In genomic region chr1:229514578-229515275, GRCh38 we compare ENCODE assay signal across 8 cellular contexts. TPM values are rescaled to one million over a fixed set of nuclear protein-coding genes. Genes with fewer than 3 reads are reported as not detected.
DNase-seq lines count a peak whose midpoint lies in the region; ATAC-seq, FAIRE-seq and TF ChIP-seq lines count a peak whose summit lies in the region.

No MANE protein-coding gene starts in this region.

- ATAC-seq in K562 (peak; percentile 98), HG02938 (IDR thresholded peaks at IDR 0.05; ENCODE audit: unreplicated experiment) (no peak)

- H3K27ac ChIP-seq in GM23248: no peak overlapping the region
- H3K27ac ChIP-seq in K562 (ENCODE audit: extremely low read depth, low read depth, low read length): no peak overlapping the region
- H3K27ac ChIP-seq in smooth muscle cell (ENCODE audit: low read depth): no peak overlapping the region

- CTCF ChIA-PET in K562 (lab: Yijun Ruan, JAX; ENCODE audit: low intra/inter-chr PET ratio): interaction anchor here (0.7 to 4.0 kb wide), 6 partner anchors 15 to 851 kb away, joined by 3 to 43 read pairs (median 4); no protein-coding TSS in a partner anchor

- H3K9me2 ChIP-seq in GM23248 (ENCODE audit: insufficient read depth): no peaks in the 10 kb centered on the region

- H3K4me1 ChIP-seq in GM23248 (ENCODE audit: insufficient read depth): no peaks in the 10 kb centered on the region; the same call in 1 of the 2 replicates
- H3K4me1 ChIP-seq in K562 (replicated peaks in 1 of 2; ENCODE audit: control insufficient read depth in 2 of 2, insufficient read depth in 2 of 2, low read length in 2 of 2): peaks cover 0 to 6% of the 10 kb centered on the region in 2 experiments; a peak in 2 of 5 replicates
- H3K4me1 ChIP-seq in smooth muscle cell (ENCODE audit: low read depth): no peaks in the 10 kb centered on the region

- TF ChIP-seq CTCF in K562 (IDR thresholded peaks at IDR 0.05 in 2 of 3, conservative IDR thresholded peaks at IDR 0.05 in 1 of 3; ENCODE audit: insufficient read depth in 2 of 3, low read depth in 1 of 3, low read length in 3 of 3) (peak; percentile 81 to 94 (median 91)), smooth muscle cell (IDR thresholded peaks at IDR 0.05; ENCODE audit: borderline replicate concordance, insufficient read depth, poor library complexity, severe bottlenecking) (peak; percentile 73)

- intact Hi-C loops in K562 (cut with micrococcal nuclease): loop anchor here (1.0 kb wide), 1 partner anchor 256 kb away; no protein-coding TSS in a partner anchor

- H3K27ac Mint-ChIP-seq in T-helper 2 cell treated with Interferon-gamma antibody and Interleukin-4, amounts not matched to agents 5 μg/mL and 100 μg/mL, for 36 hours: no peak overlapping the region

- H3K79me2 ChIP-seq in GM23248 (ENCODE audit: insufficient read depth) (no peaks in the 10 kb centered on the region), K562 (ENCODE audit: control insufficient read depth, insufficient read depth, low read length) (no peaks in the 10 kb centered on the region), smooth muscle cell (ENCODE audit: low read depth) (no peaks in the 10 kb centered on the region)

- H3K27me3 ChIP-seq in GM23248 (replicated peaks; ENCODE audit: insufficient read depth): no peaks in the 10 kb centered on the region
- no peaks in the 10 kb centered on the region for H3K27me3 ChIP-seq in K562 (ENCODE audit: control insufficient read depth in 2 of 2, insufficient read depth in 2 of 2, low read length in 2 of 2)
- no peaks in the 10 kb centered on the region for H3K27me3 ChIP-seq in smooth muscle cell (ENCODE audit: low read depth)

- TF ChIP-seq EP300 in K562 (IDR thresholded peaks at IDR 0.05; ENCODE audit: low read length): 0 out of 2 replicates have a peak, but pooled peaks have one; percentile 11

- in situ Hi-C loops in GM23248 (cut with MboI) (no loop called here), K562 (cut with MboI) (no loop called here)

- POLR2A ChIA-PET in K562 (lab: Yijun Ruan, JAX): interaction anchor here (0.6 to 1.1 kb wide), 2 partner anchors 20 to 106 kb away, joined by 3 read pairs; no protein-coding TSS in a partner anchor

- 0 out of 2 replicates have a peak overlapping the region, but pooled peaks have one; percentile 41 for H2AFZ ChIP-seq in GM23248
- H2AFZ ChIP-seq in K562 (ENCODE audit: low read depth, low read length): no peak overlapping the region; the same call in 1 of the 2 replicates
- H2AFZ ChIP-seq in smooth muscle cell (ENCODE audit: low read depth): no peak overlapping the region

- BruUV-seq in K562 (replicated peaks; lab: Mats Ljungman, UMichigan): TSS peak; percentile 12

- no peaks in the 10 kb centered on the region for H3K9me1 ChIP-seq in K562 (ENCODE audit: control insufficient read depth, insufficient read depth, low read length)

- no peak overlapping the region for H3K4me3 Mint-ChIP-seq in T-helper 2 cell treated with Interferon-gamma antibody and Interleukin-4, amounts not matched to agents 5 μg/mL and 100 μg/mL, for 36 hours

- no peaks in the 10 kb centered on the region for H3K9me3 Mint-ChIP-seq in T-helper 2 cell treated with Interferon-gamma antibody and Interleukin-4, amounts not matched to agents 5 μg/mL and 100 μg/mL, for 36 hours

- 37 to 39% methylated on average over 8 of the region's 8 CpGs for WGBS in GM23248 (ENCODE audit: low coverage in 1 of 2, low lambda C conversion rate in 2 of 2, missing lambda C conversion rate in 2 of 2), 2 experiments
- WGBS in K562 (ENCODE audit: insufficient coverage, low coverage, missing lambda C conversion rate): 49% methylated on average over 8 of the region's 8 CpGs
- WGBS in smooth muscle cell (ENCODE audit: low lambda C conversion rate): 49% methylated on average over 8 of the region's 8 CpGs

- DNase-seq in DMS 273 treated with DMSO at 0.1 percent for 48 hours (lab: John Stamatoyannopoulos, UW): peak; percentile 38
- peak; percentile 90 for DNase-seq in GM23248
- peak; percentile 56 for DNase-seq in NCI-H1694 (lab: John Stamatoyannopoulos, UW)
- peak; percentile 36 for DNase-seq in T-helper 2 cell treated with Interferon-gamma antibody and Interleukin-4, amounts not matched to agents 5 μg/mL and 100 μg/mL, for 36 hours (ENCODE audit: low spot score)
- DNase-seq in K562 (ENCODE audit: extremely low read depth in 1 of 4, low spot score in 3 of 4): peak; percentile 57 to 85 (median 70)
- peak; percentile 15 for DNase-seq in iPS DF 19.7 (ENCODE audit: low read depth, low spot score)
- no peak for DNase-seq in smooth muscle cell (lab: John Stamatoyannopoulos, UW; ENCODE audit: unreplicated experiment)

- TF ChIP-seq POLR2A in K562 (conservative IDR thresholded peaks at IDR 0.05): no peak

- peak; percentile 77 to 86 for TF ChIP-seq RAD21 in K562 (CRISPR knock-in tag; conservative IDR thresholded peaks at IDR 0.05 in 1 of 2, IDR thresholded peaks at IDR 0.05 in 1 of 2)

- peaks cover 5% of the 10 kb centered on the region for H3K4me1 Mint-ChIP-seq in T-helper 2 cell treated with Interferon-gamma antibody and Interleukin-4, amounts not matched to agents 5 μg/mL and 100 μg/mL, for 36 hours (ENCODE audit: low read depth)

- H3K4me2 ChIP-seq in GM23248 (ENCODE audit: unreplicated experiment) (no peak overlapping the region), K562 (ENCODE audit: insufficient read depth, low read length) (no peak overlapping the region; the same call in 1 of the 2 replicates), smooth muscle cell (no peak overlapping the region)

- H3F3A ChIP-seq in GM23248 (ENCODE audit: insufficient read depth) (peaks cover 6% of the 10 kb centered on the region; the same call in 1 of the 2 replicates), smooth muscle cell (ENCODE audit: low read depth) (peaks cover 2% of the 10 kb centered on the region)

- H3K36me3 ChIP-seq in GM23248 (ENCODE audit: low read depth) (peaks cover 8% of the 10 kb centered on the region; the same call in 1 of the 2 replicates), K562 (ENCODE audit: control insufficient read depth, insufficient read depth, low read length) (peaks cover 20% of the 10 kb centered on the region), smooth muscle cell (ENCODE audit: low read depth) (no peaks in the 10 kb centered on the region)

- FAIRE-seq in K562 (lab: Jason Lieb, UNC): peak; percentile 94

- H3K9me3 ChIP-seq in GM23248 (ENCODE audit: low read depth): no peaks in the 10 kb centered on the region
- H3K9me3 ChIP-seq in K562 (replicated peaks; ENCODE audit: control insufficient read depth, insufficient read depth, low read depth, low read length): no peaks in the 10 kb centered on the region
- no peaks in the 10 kb centered on the region for H3K9me3 ChIP-seq in smooth muscle cell (replicated peaks; ENCODE audit: low read depth)

- H3K36me3 Mint-ChIP-seq in T-helper 2 cell treated with Interferon-gamma antibody and Interleukin-4, amounts not matched to agents 5 μg/mL and 100 μg/mL, for 36 hours (ENCODE audit: low read depth): peaks cover 12% of the 10 kb centered on the region

- H4K20me1 ChIP-seq in GM23248 (ENCODE audit: insufficient read depth) (no peaks in the 10 kb centered on the region), K562 (replicated peaks; ENCODE audit: control insufficient read depth, insufficient read depth, low read length) (no peaks in the 10 kb centered on the region), smooth muscle cell (ENCODE audit: low read depth) (no peaks in the 10 kb centered on the region)

- H3K4me3 ChIP-seq in GM23248: no peak overlapping the region
- H3K4me3 ChIP-seq in K562: no peak overlapping the region
- no peak overlapping the region for H3K4me3 ChIP-seq in smooth muscle cell

- H3K9ac ChIP-seq in GM23248 (no peak overlapping the region), K562 (ENCODE audit: insufficient read depth in 1 of 2, low read depth in 2 of 2, low read length in 2 of 2) (no peak overlapping the region), smooth muscle cell (ENCODE audit: low read depth) (no peak overlapping the region)

- peaks cover 2% of the 10 kb centered on the region for H3K27me3 Mint-ChIP-seq in T-helper 2 cell treated with Interferon-gamma antibody and Interleukin-4, amounts not matched to agents 5 μg/mL and 100 μg/mL, for 36 hours (ENCODE audit: low read depth)

RNA-seq across cellular contexts. Expression of gene NUP133, which starts 6.6 kb away (rescaled TPM):
- total RNA-seq in GM23248 (2014; rRNA removed; shearing (Covaris generic)): 26.6 and 29.1 TPM in 2 replicates
- 16.6 and 16.7 TPM in 2 replicates for polyA plus RNA-seq in GM23248 (2016; fragmentation: Nextera tagmentation; extraction: Ambion mirVana)
- total RNA-seq in K562 (2011; cell fraction: chromatin; rRNA removed; ENCODE audit: low replicate concordance): 71.9 and 72.4 TPM in 2 replicates
- total RNA-seq in K562 (2011; cell fraction: nucleolus; rRNA removed): 25.3 and 27.9 TPM in 2 replicates
- 33.4 and 41.5 TPM in 2 replicates for total RNA-seq in K562 (2011; cell fraction: nucleoplasm; rRNA removed)
- total RNA-seq in K562 (2014; rRNA removed): 50.6 and 60.9 TPM in 2 replicates
- total RNA-seq in K562 (2014; rRNA removed; fragmentation: Illumina TruSeq; extraction: Trizol): 64.0 and 71.7 TPM in 2 replicates
- total RNA-seq in K562 (2015; rRNA removed; fragmentation: Illumina TruSeq; extraction: Trizol): 58.2 and 61.3 TPM in 2 replicates
- total RNA-seq in K562 (2021): 82.5 and 85.1 TPM in 2 replicates
- 51.5 and 62.2 TPM in 2 replicates for polyA plus RNA-seq in K562 (2011; rRNA removed)
- 27.8 and 33.4 TPM in 2 replicates for polyA plus RNA-seq in K562 (2011; cell fraction: cytosol; rRNA removed)
- polyA plus RNA-seq in K562 (2011; cell fraction: nucleus; rRNA removed): 51.1 and 62.9 TPM in 2 replicates
- 28.9 and 30.0 TPM in 2 replicates for polyA plus RNA-seq in K562 (2012)
- polyA plus RNA-seq in K562 (2014; fragmentation: Illumina TruSeq; extraction: Trizol): 37.6 and 44.1 TPM in 2 replicates
- polyA plus RNA-seq in K562 (2014; fragmentation: Nextera tagmentation; extraction: Ambion mirVana): 10 to 100 TPM; 21.7 to 35.0 TPM
- polyA plus RNA-seq in K562 (2014; rRNA removed): 53.0 and 61.8 TPM in 2 replicates
- polyA minus RNA-seq in K562 (2011; rRNA and poly(A)+ RNA removed): 88.6 and 94.0 TPM in 2 replicates
- polyA minus RNA-seq in K562 (2011; cell fraction: cytosol; rRNA and poly(A)+ RNA removed): 33.8 and 45.2 TPM in 2 replicates
- polyA minus RNA-seq in K562 (2011; cell fraction: nucleus; rRNA and poly(A)+ RNA removed): 35.5 and 62.6 TPM in 2 replicates
- 40.0 and 54.8 TPM in 2 replicates for total RNA-seq in smooth muscle cell
- polyA plus RNA-seq in smooth muscle cell: 14.6 and 15.5 TPM in 2 replicates

RNA-seq across cellular contexts. Expression of gene ABCB10, which starts 43.8 kb away (rescaled TPM):
- 19.0 and 25.2 TPM in 2 replicates for total RNA-seq in GM23248 (2014; rRNA removed; shearing (Covaris generic))
- polyA plus RNA-seq in GM23248 (2016; fragmentation: Nextera tagmentation; extraction: Ambion mirVana) (7.4 and 7.6 TPM in 2 replicates), K562 (2011; rRNA removed) (43.2 and 45.8 TPM in 2 replicates), K562 (2014; fragmentation: Illumina TruSeq; extraction: Trizol) (32.5 and 36.4 TPM in 2 replicates), K562 (2014; fragmentation: Nextera tagmentation; extraction: Ambion mirVana) (10 to 100 TPM; 12.4 to 16.5 TPM), K562 (2014; rRNA removed) (29.1 and 29.3 TPM in 2 replicates), smooth muscle cell (7.1 and 10.3 TPM in 2 replicates)
- 34.9 and 56.2 TPM in 2 replicates for total RNA-seq in K562 (2011; cell fraction: chromatin; rRNA removed; ENCODE audit: low replicate concordance)
- 31.7 and 39.6 TPM in 2 replicates for total RNA-seq in K562 (2011; cell fraction: nucleolus; rRNA removed)
- total RNA-seq in K562 (2011; cell fraction: nucleoplasm; rRNA removed): 41.7 and 45.0 TPM in 2 replicates
- total RNA-seq in K562 (2014; rRNA removed) (42.2 and 46.7 TPM in 2 replicates), K562 (2014; rRNA removed; fragmentation: Illumina TruSeq; extraction: Trizol) (54.8 and 59.3 TPM in 2 replicates), K562 (2015; rRNA removed; fragmentation: Illumina TruSeq; extraction: Trizol) (27.4 and 28.5 TPM in 2 replicates), K562 (2021) (51.8 and 53.6 TPM in 2 replicates), smooth muscle cell (14.2 and 18.4 TPM in 2 replicates)
- polyA plus RNA-seq in K562 (2011; cell fraction: cytosol; rRNA removed): 26.1 and 31.2 TPM in 2 replicates
- polyA plus RNA-seq in K562 (2011; cell fraction: nucleus; rRNA removed): 30.7 and 38.2 TPM in 2 replicates
- 20.0 and 24.2 TPM in 2 replicates for polyA plus RNA-seq in K562 (2012)
- polyA minus RNA-seq in K562 (2011; rRNA and poly(A)+ RNA removed): 56.6 and 57.1 TPM in 2 replicates
- polyA minus RNA-seq in K562 (2011; cell fraction: cytosol; rRNA and poly(A)+ RNA removed): 28.7 and 38.4 TPM in 2 replicates
- 13.1 and 24.0 TPM in 2 replicates for polyA minus RNA-seq in K562 (2011; cell fraction: nucleus; rRNA and poly(A)+ RNA removed)
